ENCODE assay signal across 9 cellular contexts in the genomic region with DNA sequence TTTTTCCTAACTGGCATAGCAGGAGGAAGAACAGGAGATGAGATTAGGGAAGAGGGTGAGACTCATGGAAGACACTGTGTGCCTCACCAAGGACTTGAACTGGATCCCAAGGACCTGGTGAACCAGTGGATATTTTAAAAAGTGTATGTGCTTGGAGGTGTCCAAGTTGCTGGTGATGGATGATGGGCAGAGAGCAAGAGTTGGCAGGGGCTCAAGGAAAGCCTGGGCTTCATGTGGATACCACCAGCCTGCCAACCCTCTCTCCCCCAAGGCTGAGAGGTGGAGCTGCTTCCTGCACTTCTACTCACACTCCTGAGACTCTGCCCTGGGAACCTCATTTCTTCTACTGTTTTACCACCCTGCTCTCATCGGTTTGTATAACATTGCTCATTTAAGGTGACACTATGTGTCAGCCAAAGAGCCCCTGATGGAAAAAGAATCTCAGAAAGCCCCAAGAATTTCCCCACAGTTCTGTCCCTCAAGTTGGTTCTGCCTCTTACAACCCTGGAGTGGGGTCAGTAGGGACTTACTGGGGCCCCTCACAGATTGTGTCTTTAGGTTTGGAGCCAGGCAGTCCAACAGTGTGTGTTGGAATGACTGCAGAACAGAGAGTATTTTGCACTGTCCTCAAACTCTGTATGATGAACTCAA. TPM values are rescaled to one million over a fixed set of nuclear protein-coding genes. Genes with fewer than 3 reads are reported as not detected.
DNase-seq lines count a peak whose midpoint lies in the region; ATAC-seq and TF ChIP-seq lines count a peak whose summit lies in the region.
"Had no signal": no experiment of that assay in that cellular context is flagged by ENCODE, and none has a peak within 500 bp of the region (broad histone marks: within the 10 kb centered on the region; RNA-seq: fewer than 3 reads in every experiment).

No MANE protein-coding gene starts in this region.

- CTCF ChIA-PET in activated CD4-positive, alpha-beta memory T cell treated with anti-CD3 and anti-CD28 coated beads for 36 hours (lab: Charles Lee): no interaction called here
- CTCF ChIA-PET in activated CD4-positive, alpha-beta memory T cell treated with anti-CD3 and anti-CD28 coated beads, Interleukin-2, amount 10 ng/mL, durations not matched to agents 7 days and 5 days (lab: Charles Lee): no interaction called here

- H3K4me1 ChIP-seq in psoas muscle: peaks cover 32% of the 10 kb centered on the region

- H3K9me3 Mint-ChIP-seq in activated CD4-positive, alpha-beta memory T cell treated with anti-CD3 and anti-CD28 coated beads for 36 hours: no peaks in the 10 kb centered on the region
- H3K9me3 Mint-ChIP-seq in activated CD4-positive, alpha-beta memory T cell treated with anti-CD3 and anti-CD28 coated beads, Interleukin-2, amount 10 ng/mL, durations not matched to agents 7 days and 5 days: no peaks in the 10 kb centered on the region
- no peaks in the 10 kb centered on the region for H3K9me3 Mint-ChIP-seq in immature natural killer cell

- intact Hi-C loops in activated CD4-positive, alpha-beta memory T cell treated with anti-CD3 and anti-CD28 coated beads for 36 hours (cut with micrococcal nuclease): no loop called here
- intact Hi-C loops in psoas muscle (cut with DNase I): no loop called here

- no peak overlapping the region for H3K4me3 Mint-ChIP-seq in activated CD4-positive, alpha-beta memory T cell treated with anti-CD3 and anti-CD28 coated beads for 36 hours
- H3K4me3 Mint-ChIP-seq in activated CD4-positive, alpha-beta memory T cell treated with anti-CD3 and anti-CD28 coated beads, Interleukin-2, amount 10 ng/mL, durations not matched to agents 7 days and 5 days: no peak overlapping the region
- no peak overlapping the region for H3K4me3 Mint-ChIP-seq in immature natural killer cell

- no peaks in the 10 kb centered on the region for H3K9me3 ChIP-seq in psoas muscle

- H3K27ac Mint-ChIP-seq in activated CD4-positive, alpha-beta memory T cell treated with anti-CD3 and anti-CD28 coated beads for 36 hours: no peak overlapping the region
- no peak overlapping the region for H3K27ac Mint-ChIP-seq in activated CD4-positive, alpha-beta memory T cell treated with anti-CD3 and anti-CD28 coated beads, Interleukin-2, amount 10 ng/mL, durations not matched to agents 7 days and 5 days
- H3K27ac Mint-ChIP-seq in immature natural killer cell: no peak overlapping the region

- WGBS in psoas muscle, 3 donors: 53 to 61% (median 53%) methylated on average over 1 of the region's 1 CpG

- POLR2A ChIA-PET in activated CD4-positive, alpha-beta memory T cell treated with anti-CD3 and anti-CD28 coated beads for 36 hours (lab: Charles Lee): no interaction called here
- POLR2A ChIA-PET in activated CD4-positive, alpha-beta memory T cell treated with anti-CD3 and anti-CD28 coated beads, Interleukin-2, amount 10 ng/mL, durations not matched to agents 7 days and 5 days (lab: Charles Lee): no interaction called here

- H3K27me3 ChIP-seq in psoas muscle (ENCODE audit: insufficient read depth in 3 of 3, low read length in 2 of 3): no peaks in the 10 kb centered on the region

- H3K36me3 Mint-ChIP-seq in activated CD4-positive, alpha-beta memory T cell treated with anti-CD3 and anti-CD28 coated beads for 36 hours: no peaks in the 10 kb centered on the region
- H3K36me3 Mint-ChIP-seq in activated CD4-positive, alpha-beta memory T cell treated with anti-CD3 and anti-CD28 coated beads, Interleukin-2, amount 10 ng/mL, durations not matched to agents 7 days and 5 days (ENCODE audit: low read depth): no peaks in the 10 kb centered on the region
- H3K36me3 Mint-ChIP-seq in immature natural killer cell: no peaks in the 10 kb centered on the region

- H3K27me3 Mint-ChIP-seq in activated CD4-positive, alpha-beta memory T cell treated with anti-CD3 and anti-CD28 coated beads for 36 hours: no peaks in the 10 kb centered on the region
- H3K27me3 Mint-ChIP-seq in activated CD4-positive, alpha-beta memory T cell treated with anti-CD3 and anti-CD28 coated beads, Interleukin-2, amount 10 ng/mL, durations not matched to agents 7 days and 5 days: no peaks in the 10 kb centered on the region
- H3K27me3 Mint-ChIP-seq in immature natural killer cell (ENCODE audit: low read depth in 3 of 3): peaks cover 0 to 3% (median 1%) of the 10 kb centered on the region in 3 donors

- H3K27ac ChIP-seq in psoas muscle: peak overlapping the region; percentile 17

- TF ChIP-seq CTCF in psoas muscle (IDR thresholded peaks at IDR 0.05): no peak

- H3K36me3 ChIP-seq in psoas muscle (ENCODE audit: insufficient read depth in 1 of 2, low read depth in 1 of 2): peaks cover 0 to 41% of the 10 kb centered on the region in 2 donors

- H3K4me1 Mint-ChIP-seq in activated CD4-positive, alpha-beta memory T cell treated with anti-CD3 and anti-CD28 coated beads for 36 hours (ENCODE audit: low read depth): peaks cover 16% of the 10 kb centered on the region
- H3K4me1 Mint-ChIP-seq in activated CD4-positive, alpha-beta memory T cell treated with anti-CD3 and anti-CD28 coated beads, Interleukin-2, amount 10 ng/mL, durations not matched to agents 7 days and 5 days: peaks cover 3% of the 10 kb centered on the region
- peaks cover 15 to 24% of the 10 kb centered on the region in 2 donors for H3K4me1 Mint-ChIP-seq in immature natural killer cell

- no peak overlapping the region for H3K4me3 ChIP-seq in psoas muscle

- ATAC-seq in GM21786 (IDR thresholded peaks at IDR 0.05; ENCODE audit: unreplicated experiment) (peak; percentile 54), HG03521 (IDR thresholded peaks at IDR 0.05; ENCODE audit: unreplicated experiment) (peak; percentile 47), psoas muscle (peak in 1 of 4 donors; percentile 14)

- DNase-seq in activated CD4-positive, alpha-beta memory T cell treated with anti-CD3 and anti-CD28 coated beads for 36 hours: peak; percentile 18
- no peak for DNase-seq in activated CD4-positive, alpha-beta memory T cell treated with anti-CD3 and anti-CD28 coated beads, Interleukin-2, amount 10 ng/mL, durations not matched to agents 7 days and 5 days
- DNase-seq in psoas muscle: no peak
- DNase-seq in immature natural killer cell: no peak
- DNase-seq in GM19238 (ENCODE audit: insufficient read length, low spot score): no peak
- DNase-seq in activated CD4-positive, CD25-positive, alpha-beta regulatory T cell (lab: John Stamatoyannopoulos, UW): no peak
- DNase-seq: activated gamma-delta T cell had no signal

RNA-seq across cellular contexts. Expression of a gene that starts 56.2 kb away (rescaled TPM):
- total RNA-seq in activated CD4-positive, alpha-beta memory T cell treated with anti-CD3 and anti-CD28 coated beads for 36 hours: 100 to 1,000 TPM; 123 to 141 TPM
- total RNA-seq in activated CD4-positive, alpha-beta memory T cell treated with anti-CD3 and anti-CD28 coated beads, Interleukin-2, amount 10 ng/mL, durations not matched to agents 7 days and 5 days: 100 to 1,000 TPM; 105 to 109 TPM
- total RNA-seq in psoas muscle: 10 to 100 TPM; 11.3 to 19.7 (median 15.8) TPM
- polyA plus RNA-seq in psoas muscle (10 to 100 TPM in 1 of 3 donors, 1 to 10 TPM in 2; 7.6 to 10.2 (median 8.9) TPM), immature natural killer cell (100 to 1,000 TPM; 212 to 318 (median 231) TPM)

Comparison
In these comparisons a context has a peak if more than half of its experiments do, and no peak if none do; other contexts are left out.
1. RNA of a gene that starts 56.2 kb away (total RNA-seq): 123 to 141 TPM in activated CD4-positive, alpha-beta memory T cell treated with anti-CD3 and anti-CD28 coated beads for 36 hours and 105 to 109 TPM in activated CD4-positive, alpha-beta memory T cell treated with anti-CD3 and anti-CD28 coated beads, Interleukin-2, amount 10 ng/mL, durations not matched to agents 7 days and 5 days; 11.3 to 19.7 TPM in psoas muscle; every median in the first group is over 4 times any median in the second.